In genomic region chr15:35260961-35261360, GRCh38 we compare ENCODE assay signal across 24 cellular contexts.
"Had no signal": no experiment of that assay in that cellular context is flagged by ENCODE, and none has a peak within 500 bp of the region (broad histone marks: within the 10 kb centered on the region; RNA-seq: fewer than 3 reads in every experiment).

No MANE protein-coding gene starts in this region.

- H3K4me3 Mint-ChIP-seq: dendritic cell treated with granulocyte-macrophage colony-stimulating factor and Interleukin-4, amounts not matched to agents 40 ng/mL and 50 ng/mL, for 4 days; effector memory CD8-positive, alpha-beta T cell; naive B cell; nephron; stimulated activated naive B cell treated with anti-CD40 and anti-IgM and Interleukin-4, amounts not matched to agents 10 μg/mL and 1 μg/mL and 100 μg/mL, for 72 hours; stimulated activated naive CD8-positive, alpha-beta T cell treated with anti-CD3 and anti-CD28 coated beads, Interleukin-15, amount 100 ng/mL, for 72 hours had no signal

- H3K27ac ChIP-seq: epithelial cell of prostate, foreskin keratinocyte, parathyroid adenoma, prostate gland, right lobe of liver, spleen, testis, tibial nerve, upper lobe of right lung had no signal

- H3K4me1 Mint-ChIP-seq: naive B cell; nephron; stimulated activated naive B cell treated with anti-CD40 and anti-IgM and Interleukin-4, amounts not matched to agents 10 μg/mL and 1 μg/mL and 100 μg/mL, for 72 hours; stimulated activated naive CD8-positive, alpha-beta T cell treated with anti-CD3 and anti-CD28 coated beads, Interleukin-15, amount 100 ng/mL, for 72 hours had no signal

- H3K36me3 Mint-ChIP-seq: naive B cell; stimulated activated naive B cell treated with anti-CD40 and anti-IgM and Interleukin-4, amounts not matched to agents 10 μg/mL and 1 μg/mL and 100 μg/mL, for 72 hours had no signal

- H3K27me3 Mint-ChIP-seq: dendritic cell treated with granulocyte-macrophage colony-stimulating factor and Interleukin-4, amounts not matched to agents 40 ng/mL and 50 ng/mL, for 4 days; effector memory CD8-positive, alpha-beta T cell; naive B cell; stimulated activated naive B cell treated with anti-CD40 and anti-IgM and Interleukin-4, amounts not matched to agents 10 μg/mL and 1 μg/mL and 100 μg/mL, for 72 hours; stimulated activated naive CD8-positive, alpha-beta T cell treated with anti-CD3 and anti-CD28 coated beads, Interleukin-15, amount 100 ng/mL, for 72 hours had no signal

- H3K36me3 ChIP-seq: prostate gland, right lobe of liver, spleen, upper lobe of right lung had no signal

- H3K9me3 Mint-ChIP-seq: dendritic cell treated with granulocyte-macrophage colony-stimulating factor and Interleukin-4, amounts not matched to agents 40 ng/mL and 50 ng/mL, for 4 days; effector memory CD8-positive, alpha-beta T cell; naive B cell; nephron; stimulated activated naive B cell treated with anti-CD40 and anti-IgM and Interleukin-4, amounts not matched to agents 10 μg/mL and 1 μg/mL and 100 μg/mL, for 72 hours; stimulated activated naive CD8-positive, alpha-beta T cell treated with anti-CD3 and anti-CD28 coated beads, Interleukin-15, amount 100 ng/mL, for 72 hours had no signal

- DNase-seq: cerebellar nuclear complex; effector memory CD8-positive, alpha-beta T cell; foreskin keratinocyte; head of caudate nucleus; hippocampal formation; left ventricle myocardium superior; mesenchymal stem cell; naive B cell; retina; right lobe of liver; spleen; stimulated activated CD4-positive, alpha-beta T cell treated with anti-CD3 and anti-CD28 coated beads, Interleukin-2, amount 100 ng/mL, for 24 hours; stimulated activated CD4-positive, alpha-beta T cell treated with anti-CD3 and anti-CD28 coated beads, Interleukin-4, amount 100 ng/mL, for 4 hours; stimulated activated naive B cell treated with anti-CD40 and anti-IgM and Interleukin-4, amounts not matched to agents 10 μg/mL and 1 μg/mL and 100 μg/mL, for 72 hours; stimulated activated naive CD8-positive, alpha-beta T cell treated with anti-CD3 and anti-CD28 coated beads, Interleukin-15, amount 100 ng/mL, for 72 hours; testis; upper lobe of right lung had no signal

- ATAC-seq: effector memory CD8-positive, alpha-beta T cell; foreskin keratinocyte; left ventricle myocardium superior; right lobe of liver; stimulated activated naive B cell treated with anti-CD40 and anti-IgM and Interleukin-4, amounts not matched to agents 10 μg/mL and 1 μg/mL and 100 μg/mL, for 72 hours; stimulated activated naive CD8-positive, alpha-beta T cell treated with anti-CD3 and anti-CD28 coated beads, Interleukin-15, amount 100 ng/mL, for 72 hours; upper lobe of right lung had no signal

- H3K9ac ChIP-seq: parathyroid adenoma had no signal

- H3K9me3 ChIP-seq: prostate gland, right lobe of liver, spleen, testis, tibial nerve, upper lobe of right lung had no signal

- H3K27ac Mint-ChIP-seq: dendritic cell treated with granulocyte-macrophage colony-stimulating factor and Interleukin-4, amounts not matched to agents 40 ng/mL and 50 ng/mL, for 4 days; effector memory CD8-positive, alpha-beta T cell; nephron; stimulated activated naive B cell treated with anti-CD40 and anti-IgM and Interleukin-4, amounts not matched to agents 10 μg/mL and 1 μg/mL and 100 μg/mL, for 72 hours; stimulated activated naive CD8-positive, alpha-beta T cell treated with anti-CD3 and anti-CD28 coated beads, Interleukin-15, amount 100 ng/mL, for 72 hours had no signal

- H3K4me3 ChIP-seq: lung, prostate gland, right lobe of liver, spleen, testis, tibial nerve, upper lobe of right lung had no signal
